8 cellular contexts compared by ENCODE assay signal in genomic region chr7:4631664-4632171, GRCh38. TPM values are rescaled to one million over a fixed set of nuclear protein-coding genes. Genes with fewer than 3 reads are reported as not detected.
DNase-seq lines count a peak whose midpoint lies in the region; ATAC-seq and TF ChIP-seq lines count a peak whose summit lies in the region.

No MANE protein-coding gene starts in this region.

- H3K4me1 ChIP-seq in ES-I3 (ENCODE audit: insufficient read depth, low read length), result no peaks in the 10 kb centered on the region
- H3K4me1 ChIP-seq in adipocyte (ENCODE audit: control insufficient read depth, insufficient read depth, low read length), result peaks cover 18% of the 10 kb centered on the region
- no peaks in the 10 kb centered on the region for H3K4me1 ChIP-seq in ovary (ENCODE audit: insufficient read depth)

- peaks cover 8 to 29% of the 10 kb centered on the region in 2 donors for H3K27me3 Mint-ChIP-seq in effector memory CD8-positive, alpha-beta T cell

- no peak for TF ChIP-seq POLR2A in ovary (IDR thresholded peaks at IDR 0.05)

- peak; percentile 47 to 52 for DNase-seq in NCI-H1930 (lab: John Stamatoyannopoulos, UW)
- peak; percentile 98 for DNase-seq in adipocyte (ENCODE audit: low read depth)
- DNase-seq in Right ventricle myocardium inferior (ENCODE audit: missing footprints), result peak; percentile 83
- peak; percentile 81 to 88 (median 84) for DNase-seq in ovary
- DNase-seq in central memory CD4-positive, alpha-beta T cell, result no peak
- DNase-seq in effector memory CD8-positive, alpha-beta T cell, result no peak
- DNase-seq in stimulated activated naive CD4-positive, alpha-beta T cell treated with Interleukin-2 at 50 U/mL for 16 hours (lab: John Stamatoyannopoulos, UW), result no peak

- WGBS in ovary, 3 donors, result 1 to 3% (median 2%) methylated on average over 17 of the region's 17 CpGs

- H3K9ac ChIP-seq in ES-I3 (ENCODE audit: low read depth, low read length) (peak overlapping the region; percentile 51), adipocyte (ENCODE audit: low read length) (peak overlapping the region; percentile 81)

- H3K4me1 Mint-ChIP-seq in effector memory CD8-positive, alpha-beta T cell (ENCODE audit: low read depth in 2 of 2), result no peaks in the 10 kb centered on the region

- intact Hi-C loops in Right ventricle myocardium inferior (cut with DNase I), result loop anchor here (2.0 kb wide), 1 partner anchor 19 kb away; no protein-coding TSS in a partner anchor
- intact Hi-C loops in ovary (cut with DNase I), result loop anchor here in 1 of 4 donors (5.0 kb wide), 2 partner anchors 121 to 1329 kb away; partner anchors contain the start of gene SDK1

- H3K27ac Mint-ChIP-seq in effector memory CD8-positive, alpha-beta T cell, result peak overlapping the region in 1 of 2 donors; percentile 23

- H3K27ac ChIP-seq in ovary, result peak overlapping the region in 1 of 2 donors; percentile 28

- ATAC-seq in Right ventricle myocardium inferior, result peak; percentile 98
- no peak for ATAC-seq in effector memory CD8-positive, alpha-beta T cell (replicated peaks)

- H3K36me3 ChIP-seq in ES-I3 (ENCODE audit: insufficient read depth, low read length), result no peaks in the 10 kb centered on the region
- no peaks in the 10 kb centered on the region for H3K36me3 ChIP-seq in adipocyte (ENCODE audit: control insufficient read depth, insufficient read depth, low read length, severe bottlenecking)
- no peaks in the 10 kb centered on the region for H3K36me3 ChIP-seq in ovary

- no peaks in the 10 kb centered on the region for H3K9me3 Mint-ChIP-seq in effector memory CD8-positive, alpha-beta T cell

- H3K27me3 ChIP-seq in adipocyte (replicated peaks; ENCODE audit: control insufficient read depth, insufficient read depth, low read length) (no peaks in the 10 kb centered on the region), ovary (no peaks in the 10 kb centered on the region)

- TF ChIP-seq EP300 in ovary (IDR thresholded peaks at IDR 0.05), result peak; percentile 62

- H3K36me3 Mint-ChIP-seq in effector memory CD8-positive, alpha-beta T cell (ENCODE audit: insufficient read depth), result no peaks in the 10 kb centered on the region

- H3K9me3 ChIP-seq in ES-I3 (ENCODE audit: control insufficient read depth, insufficient read depth, low read length), result no peaks in the 10 kb centered on the region
- H3K9me3 ChIP-seq in adipocyte (ENCODE audit: control insufficient read depth, low read length), result no peaks in the 10 kb centered on the region
- H3K9me3 ChIP-seq in ovary, result no peaks in the 10 kb centered on the region

- H3K4me3 ChIP-seq in adipocyte (ENCODE audit: low read length), result peak overlapping the region; percentile 75
- peak overlapping the region; percentile 16 for H3K4me3 ChIP-seq in ovary

- peak; percentile 43 to 77 (median 71) for TF ChIP-seq CTCF in ovary (IDR thresholded peaks at IDR 0.05)

- H3K4me3 Mint-ChIP-seq in effector memory CD8-positive, alpha-beta T cell, result no peak overlapping the region

RNA-seq across cellular contexts. Expression of gene FOXK1, which starts 50.4 kb away (rescaled TPM):
- 16.8 TPM for total RNA-seq in Right ventricle myocardium inferior
- 10 to 100 TPM; 10.9 to 43.9 (median 32.6) TPM for total RNA-seq in ovary
- 10 to 100 TPM in 1 of 2 donors, 1 to 10 TPM in 1; 5.8 to 10.4 TPM for polyA plus RNA-seq in ovary

Comparison
In these comparisons a context has a peak if more than half of its experiments do, and no peak if none do; other contexts are left out.
1. DNase-seq: peak in NCI-H1930 (2 of 2), adipocyte (single experiment), Right ventricle myocardium inferior (single experiment) and ovary (5 of 5); none in central memory CD4-positive, alpha-beta T cell (single experiment), effector memory CD8-positive, alpha-beta T cell (0 of 3) and stimulated activated naive CD4-positive, alpha-beta T cell treated with Interleukin-2 at 50 U/mL for 16 hours (single experiment).